In genomic region chrX:28670074-28670473, GRCh38 we compare ENCODE assay signal across 4 cellular contexts.
TF ChIP-seq lines count a peak whose summit lies in the region.

No MANE protein-coding gene starts in this region.

TF ChIP-seq in A549, 52 proteins besides CTCF, POLR2A, EP300 and RAD21:
- TF ChIP-seq NR3C1 (IDR thresholded peaks at IDR 0.05) = no peak
- no peak for TF ChIP-seq FOXS1 (CRISPR knock-in tag; IDR thresholded peaks at IDR 0.05)
- peak; percentile 97 for TF ChIP-seq MAFK (IDR thresholded peaks at IDR 0.05; ENCODE audit: partially characterized antibody)
TF ChIP-seq in A549: peak in this region for 1.

TF ChIP-seq in IMR-90, 13 proteins besides CTCF, POLR2A, EP300 and RAD21:
- no peak for TF ChIP-seq NFE2L2 (IDR thresholded peaks at IDR 0.05; ENCODE audit: low read depth, low read length)
- peak; percentile 100 for TF ChIP-seq MAFK (IDR thresholded peaks at IDR 0.05; ENCODE audit: low read depth, low read length)
TF ChIP-seq in IMR-90: peak in this region for 1.

TF ChIP-seq in K562, 482 proteins besides CTCF, POLR2A, EP300 and RAD21 (continues in another document):
- TF ChIP-seq ZNF224 (CRISPR knock-in tag; IDR thresholded peaks at IDR 0.05) = no peak
- no peak for TF ChIP-seq ZC3H11A (IDR thresholded peaks at IDR 0.05; ENCODE audit: low read depth, low read length)
- no peak for TF ChIP-seq BRF2 (IDR thresholded peaks at IDR 0.05; ENCODE audit: borderline replicate concordance, insufficient read depth, insufficient read length)
- TF ChIP-seq BRCA1 (IDR thresholded peaks at IDR 0.05) = no peak
- TF ChIP-seq BRCA1 (CRISPR knock-in tag; IDR thresholded peaks at IDR 0.05) = no peak
- no peak for TF ChIP-seq AFF1 (IDR thresholded peaks at IDR 0.05; ENCODE audit: low read depth in 1 of 2, partially characterized antibody in 2 of 2)
- TF ChIP-seq C11orf30 (IDR thresholded peaks at IDR 0.05; ENCODE audit: low read depth) = peak; percentile 77
- TF ChIP-seq PTBP1 (IDR thresholded peaks at IDR 0.05; ENCODE audit: low read depth, low read length) = no peak
- no peak for TF ChIP-seq NR3C1 (CRISPR knock-in tag; IDR thresholded peaks at IDR 0.05)
- no peak for TF ChIP-seq ZNF76 (CRISPR knock-in tag; IDR thresholded peaks at IDR 0.05; ENCODE audit: borderline replicate concordance)
- TF ChIP-seq CREB3L1 (IDR thresholded peaks at IDR 0.05; ENCODE audit: borderline replicate concordance, low read depth) = no peak
- no peak for TF ChIP-seq THRAP3 (IDR thresholded peaks at IDR 0.05; ENCODE audit: borderline replicate concordance)
- no peak for TF ChIP-seq PRMT5 (CRISPR knock-in tag; IDR thresholded peaks at IDR 0.05)
- TF ChIP-seq E2F1 (CRISPR knock-in tag; IDR thresholded peaks at IDR 0.05) = no peak
- no peak for TF ChIP-seq ZBTB7A (IDR thresholded peaks at IDR 0.05; ENCODE audit: borderline replicate concordance, control insufficient read depth, low read depth, low read length)
- no peak for TF ChIP-seq ZNF57 (CRISPR knock-in tag; IDR thresholded peaks at IDR 0.05)
- peak; percentile 85 for TF ChIP-seq ZNF316 (IDR thresholded peaks at IDR 0.05)
- TF ChIP-seq TBP (optimal IDR thresholded peaks at IDR 0.05; ENCODE audit: low read depth, low read length) = no peak
- no peak for TF ChIP-seq ILF3 (IDR thresholded peaks at IDR 0.05; ENCODE audit: borderline replicate concordance)
- no peak for TF ChIP-seq ZNF165 (CRISPR knock-in tag; IDR thresholded peaks at IDR 0.05; ENCODE audit: borderline replicate concordance)
- no peak for TF ChIP-seq ZEB2 (IDR thresholded peaks at IDR 0.05)
- TF ChIP-seq ZNF449 (CRISPR knock-in tag; IDR thresholded peaks at IDR 0.05) = no peak
- no peak for TF ChIP-seq POU5F1 (IDR thresholded peaks at IDR 0.05; ENCODE audit: borderline replicate concordance, low read depth, low read length, partially characterized antibody)

TF ChIP-seq in endothelial cell of umbilical vein, 7 proteins besides CTCF, POLR2A, EP300 and RAD21:
- TF ChIP-seq GATA2 (IDR thresholded peaks at IDR 0.05; ENCODE audit: insufficient read depth, insufficient read length, low read depth, low read length) (no peak), MYC (IDR thresholded peaks at IDR 0.05; ENCODE audit: low read depth, low read length) (no peak)
